ENCODE assay signal across 1 cellular context in genomic region chr1:205229916-205230700, GRCh38.
TF ChIP-seq lines count a peak whose summit lies in the region.

No MANE protein-coding gene starts in this region.

TF ChIP-seq in HCT116, 20 proteins besides CTCF, POLR2A, EP300 and RAD21 (continued from another document):
- TF ChIP-seq REST (IDR thresholded peaks at IDR 0.05; ENCODE audit: low read depth) (no peak), MAX (IDR thresholded peaks at IDR 0.05) (no peak), SIN3A (IDR thresholded peaks at IDR 0.05; ENCODE audit: low read depth) (no peak), ZNF274 (IDR thresholded peaks at IDR 0.05; ENCODE audit: low read depth, low read length) (no peak), CEBPB (IDR thresholded peaks at IDR 0.05; ENCODE audit: low read depth) (no peak), JUND (IDR thresholded peaks at IDR 0.05) (no peak), SRF (IDR thresholded peaks at IDR 0.05; ENCODE audit: low read depth) (no peak), FOSL1 (IDR thresholded peaks at IDR 0.05; ENCODE audit: low read depth) (no peak), CBX3 (IDR thresholded peaks at IDR 0.05; ENCODE audit: low read depth) (no peak), SP1 (IDR thresholded peaks at IDR 0.05; ENCODE audit: low read depth) (no peak)
